ENCODE assay signal across 8 cellular contexts in genomic region chr9:137305060-137305787, GRCh38. TPM values are rescaled to one million over a fixed set of nuclear protein-coding genes. Genes with fewer than 3 reads are reported as not detected.
DNase-seq lines count a peak whose midpoint lies in the region; ATAC-seq and TF ChIP-seq lines count a peak whose summit lies in the region.

No MANE protein-coding gene starts in this region.

- intact Hi-C loops in aorta (cut with DNase I) = no loop called here

- peak; percentile 76 for DNase-seq in CD1c-positive myeloid dendritic cell (ENCODE audit: extremely low spot score)
- peak; percentile 61 for DNase-seq in NCI-H1417 treated with DMSO at 0.1 percent for 48 hours (lab: John Stamatoyannopoulos, UW)
- DNase-seq in activated CD8-positive, alpha-beta memory T cell treated with anti-CD3 and anti-CD28 coated beads, Interleukin-2, amount 50 U/mL, for 1 hour (ENCODE audit: extremely low read depth) = peak; percentile 29
- DNase-seq in osteoblast (ENCODE audit: insufficient read length, low spot score, missing footprints) = peak; percentile 98
- DNase-seq in aorta = peak; percentile 75 to 87

- peak overlapping the region; percentile 33 for H3K4me2 ChIP-seq in osteoblast (ENCODE audit: insufficient read depth, low read length)

- H3K27ac ChIP-seq in esophagus (ENCODE audit: low read depth in 2 of 2, low read length in 1 of 2) = peak overlapping the region; percentile 86 to 91
- no peak overlapping the region for H3K27ac ChIP-seq in osteoblast (ENCODE audit: low read depth, low read length)
- no peak overlapping the region for H3K27ac ChIP-seq in aorta (ENCODE audit: low read depth in 1 of 2, low read length in 2 of 2)

- H3K4me3 ChIP-seq in esophagus (ENCODE audit: low read depth in 1 of 2, low read length in 2 of 2) (peak overlapping the region; percentile 16 to 21), osteoblast (ENCODE audit: insufficient read depth, low read length) (no peak overlapping the region), aorta (ENCODE audit: low read length in 2 of 2) (no peak overlapping the region)

- H3K9me3 ChIP-seq in esophagus (ENCODE audit: control insufficient read depth in 2 of 2, insufficient read depth in 1 of 2, low read depth in 1 of 2, low read length in 1 of 2) (no peaks in the 10 kb centered on the region), osteoblast (ENCODE audit: low read depth, low read length) (no peaks in the 10 kb centered on the region), aorta (ENCODE audit: control insufficient read depth, low read length) (no peaks in the 10 kb centered on the region)

- H3K36me3 ChIP-seq in esophagus (ENCODE audit: control insufficient read depth in 2 of 2, insufficient read depth in 2 of 2, low read length in 1 of 2) (no peaks in the 10 kb centered on the region), osteoblast (ENCODE audit: insufficient read depth, low read length) (no peaks in the 10 kb centered on the region), aorta (ENCODE audit: control insufficient read depth in 1 of 2, insufficient read depth in 2 of 2, low read length in 1 of 2) (no peaks in the 10 kb centered on the region)

- H3K4me1 ChIP-seq in esophagus (ENCODE audit: control insufficient read depth in 2 of 2, insufficient read depth in 2 of 2, low read length in 1 of 2) (peaks cover 10 to 46% of the 10 kb centered on the region in 2 donors), osteoblast (ENCODE audit: insufficient read depth, low read length) (peaks cover 4% of the 10 kb centered on the region), aorta (ENCODE audit: control insufficient read depth in 1 of 2, insufficient read depth in 2 of 2, low read length in 2 of 2) (no peaks in the 10 kb centered on the region)

- peak; percentile 46 for ATAC-seq in aorta (ENCODE audit: low FRiP score)
- ATAC-seq in HG03159 (IDR thresholded peaks at IDR 0.05; ENCODE audit: unreplicated experiment) = no peak
- no peak for ATAC-seq in GM21526 (IDR thresholded peaks at IDR 0.05; ENCODE audit: low FRiP score, unreplicated experiment)

- no peaks in the 10 kb centered on the region for H4K20me1 ChIP-seq in osteoblast (ENCODE audit: insufficient read depth, low read length)

- H2AFZ ChIP-seq in osteoblast (ENCODE audit: low read length) = peak overlapping the region; percentile 60

- H3K27me3 ChIP-seq in esophagus (ENCODE audit: control insufficient read depth in 1 of 2, insufficient read depth in 2 of 2, low read length in 2 of 2) (no peaks in the 10 kb centered on the region), osteoblast (ENCODE audit: insufficient read depth, low read length) (peaks cover 9% of the 10 kb centered on the region), aorta (ENCODE audit: control insufficient read depth in 1 of 2, insufficient read depth in 2 of 2, low read length in 1 of 2) (no peaks in the 10 kb centered on the region)

- no peaks in the 10 kb centered on the region for H3K79me2 ChIP-seq in osteoblast (ENCODE audit: insufficient read depth, low read length)

- TF ChIP-seq CTCF in osteoblast (IDR thresholded peaks at IDR 0.05; ENCODE audit: extremely low read depth, low read depth, low read length) = no peak

- WGBS in esophagus, 2 donors = 11 to 14% methylated on average over 36 of the region's 36 CpGs
- WGBS in aorta, 2 donors = 3 to 4% methylated on average over 33 to 36 of the region's 36 CpGs

RNA-seq across cellular contexts. Expression of gene NRARP, which starts 3.2 kb away (rescaled TPM):
- polyA plus RNA-seq in esophagus (1 to 10 TPM; 1.6 to 7.8 TPM), aorta (under 1 TPM; 0.50 to 0.97 TPM)
- total RNA-seq in osteoblast (under 0.01 TPM in 2 replicates), aorta (10 to 100 TPM; 13.3 to 26.6 TPM)

RNA-seq across cellular contexts. Expression of gene TOR4A, which starts 27.7 kb away (rescaled TPM):
- polyA plus RNA-seq in esophagus = 1 to 10 TPM; 1.5 to 4.3 TPM
- total RNA-seq in osteoblast = 0.29 and 2.5 TPM in 2 replicates
- total RNA-seq in aorta = 10 to 100 TPM; 10.4 to 14.0 TPM
- polyA plus RNA-seq in aorta = 1 to 10 TPM; 2.6 to 6.0 TPM

RNA-seq across cellular contexts. Expression of gene NELFB, which starts 50.1 kb away (rescaled TPM):
- polyA plus RNA-seq in esophagus (10 to 100 TPM; 31.7 to 34.7 TPM), aorta (10 to 100 TPM; 21.7 to 47.9 TPM)
- total RNA-seq in osteoblast (46.0 and 47.4 TPM in 2 replicates), aorta (10 to 100 TPM; 35.5 to 40.9 TPM)

RNA-seq across cellular contexts. Expression of gene STPG3, which starts 54.1 kb away (rescaled TPM):
- polyA plus RNA-seq in esophagus (not detected), aorta (not detected)
- total RNA-seq in osteoblast (0.36 TPM in 1 of 2 replicates, not detected in the other), aorta (not detected)

Comparison
In these comparisons a context has a peak if more than half of its experiments do, and no peak if none do; other contexts are left out.
1. DNase-seq: peak in every context shown above with its lines; median percentile 98 in osteoblast; 81 in aorta; 76 in CD1c-positive myeloid dendritic cell; 61 in NCI-H1417 treated with DMSO at 0.1 percent for 48 hours; 29 in activated CD8-positive, alpha-beta memory T cell treated with anti-CD3 and anti-CD28 coated beads, Interleukin-2, amount 50 U/mL, for 1 hour.
2. H3K27ac ChIP-seq: peak in esophagus (2 of 2); none in osteoblast (single experiment) and aorta (0 of 2).
3. H3K4me3 ChIP-seq: peak in esophagus (2 of 2); none in osteoblast (single experiment) and aorta (0 of 2).
4. RNA of gene NRARP, which starts 3.2 kb away (total RNA-seq): 13.3 to 26.6 TPM in aorta; under 0.01 TPM in osteoblast; every median in the first group is over 10 times any median in the second.